8 cellular contexts compared by ENCODE assay signal in the genomic region with DNA sequence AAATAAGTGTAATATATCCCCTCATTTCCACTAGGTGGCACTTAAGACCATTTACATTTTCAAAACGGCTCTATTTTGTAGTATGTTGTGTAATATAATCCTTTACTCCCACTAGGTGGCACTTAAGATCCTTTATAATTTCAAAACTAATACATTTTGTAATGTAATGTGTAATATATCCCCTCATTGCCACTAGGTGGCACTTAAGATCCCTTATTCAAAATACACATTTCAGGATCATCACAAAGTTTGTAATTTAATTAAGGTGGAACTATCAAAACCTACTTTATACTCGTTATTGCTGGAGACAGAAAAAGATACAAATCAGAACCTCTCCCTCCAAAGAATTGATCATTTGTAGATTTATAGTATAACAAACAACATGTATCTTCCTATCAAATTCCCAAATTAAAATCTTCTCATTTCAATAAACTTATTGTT.
DNase-seq lines count a peak whose midpoint lies in the region; ATAC-seq, FAIRE-seq and TF ChIP-seq lines count a peak whose summit lies in the region.

No MANE protein-coding gene starts in this region.

- CTCF ChIA-PET in RWPE1 (lab: Yijun Ruan, JAX): no interaction called here
- CTCF ChIA-PET in endothelial cell of umbilical vein (lab: Charles Lee): no interaction called here

- no peak overlapping the region for H3K4me2 ChIP-seq in endothelial cell of umbilical vein (ENCODE audit: insufficient read depth, low read length)

- no peaks in the 10 kb centered on the region for H3K9me1 ChIP-seq in endothelial cell of umbilical vein (replicated peaks; ENCODE audit: control insufficient read depth, extremely low read depth, insufficient read depth, low read length)

- no peaks in the 10 kb centered on the region for H4K20me1 ChIP-seq in endothelial cell of umbilical vein (replicated peaks; ENCODE audit: control insufficient read depth, extremely low read depth, insufficient read depth, low read length)

- peak; percentile 78 for ATAC-seq in HG02642 (IDR thresholded peaks at IDR 0.05; ENCODE audit: poor library complexity, unreplicated experiment)

- no peak overlapping the region for H3K9ac ChIP-seq in endothelial cell of umbilical vein (replicated peaks; ENCODE audit: extremely low read depth, insufficient read depth, low read length)

- no peak overlapping the region for H2AFZ ChIP-seq in endothelial cell of umbilical vein (ENCODE audit: low read depth, low read length)

- TF ChIP-seq CTCF in RWPE1 (conservative IDR thresholded peaks at IDR 0.05; ENCODE audit: low read depth) (peak; percentile 70), endothelial cell of umbilical vein (IDR thresholded peaks at IDR 0.05; ENCODE audit: extremely low read depth in 1 of 2, insufficient read depth in 1 of 2, low read depth in 1 of 2, low read length in 2 of 2) (peak; percentile 30 to 43)

- H3K27ac ChIP-seq in RWPE1: no peak overlapping the region
- no peak overlapping the region for H3K27ac ChIP-seq in endothelial cell of umbilical vein (ENCODE audit: insufficient read depth, low read depth, low read length)

- peak; percentile 90 for FAIRE-seq in GM12892 (lab: Jason Lieb, UNC)
- FAIRE-seq in endothelial cell of umbilical vein (lab: Jason Lieb, UNC): no peak

- POLR2A ChIA-PET in RWPE1 (lab: Yijun Ruan, JAX; ENCODE audit: low non-redundant PET) (no interaction called here), endothelial cell of umbilical vein (lab: Charles Lee) (no interaction called here)

- H3K9me3 ChIP-seq in endothelial cell of umbilical vein (replicated peaks; ENCODE audit: control insufficient read depth, insufficient read depth, low read length): no peaks in the 10 kb centered on the region

- dilution Hi-C loops in endothelial cell of umbilical vein (cut with MboI; ENCODE audit: extremely low pct_ligation_motif_present, low sequenced_read_pairs): no loop called here

- DNase-seq in ACHN (peak; percentile 72), GM12892 (ENCODE audit: insufficient read length) (no peak), NCI-H1048 (lab: John Stamatoyannopoulos, UW) (peak; percentile 59), RWPE1 (ENCODE audit: low spot score) (peak; percentile 53), endothelial cell of umbilical vein (ENCODE audit: low read depth, low spot score) (peak; percentile 67), myocyte (ENCODE audit: low read depth) (peak; percentile 71)
- no peak for DNase-seq in activated effector memory CD4-positive, alpha-beta T cell treated with Interleukin-2 at 50 U/mL for 16 hours

- H3K36me3 ChIP-seq in endothelial cell of umbilical vein (ENCODE audit: control insufficient read depth in 2 of 2, extremely low read depth in 1 of 2, insufficient read depth in 2 of 2, low read length in 2 of 2): no peaks in the 10 kb centered on the region

- no peak overlapping the region for H3K4me3 ChIP-seq in endothelial cell of umbilical vein (replicated peaks in 1 of 3; ENCODE audit: insufficient read depth in 1 of 3, low read depth in 1 of 3, low read length in 3 of 3)

- no peaks in the 10 kb centered on the region for H3K4me1 ChIP-seq in endothelial cell of umbilical vein (ENCODE audit: control insufficient read depth, extremely low read depth, insufficient read depth, low read length)

- no TSS peak for BruUV-seq in endothelial cell of umbilical vein (replicated peaks; lab: Mats Ljungman, UMichigan)

- in situ Hi-C loops in ACHN (cut with HindIII; ENCODE audit: low pct_ligation_motif_present, low pct_unique_long_range_greater_than_20kb, low sequenced_read_pairs): loop anchor here (25.0 kb wide), 1 partner anchor 229 kb away; the partner anchor contains the start of gene MSL3

- peaks cover 0 to 3% of the 10 kb centered on the region in 2 experiments for H3K27me3 ChIP-seq in endothelial cell of umbilical vein (ENCODE audit: control insufficient read depth in 2 of 2, insufficient read depth in 2 of 2, low read length in 2 of 2)

- intact Hi-C loops in endothelial cell of umbilical vein (cut with micrococcal nuclease): loop anchor here (1.0 to 10.0 kb wide), 6 partner anchors 191 to 1172 kb away; partner anchors contain the start of gene MSL3

- TF ChIP-seq POLR2A in GM12892 (IDR thresholded peaks at IDR 0.05; ENCODE audit: low read depth, low read length) (no peak), endothelial cell of umbilical vein (IDR thresholded peaks at IDR 0.05; ENCODE audit: low read depth, low read length) (no peak)

- no peaks in the 10 kb centered on the region for H3K79me2 ChIP-seq in endothelial cell of umbilical vein (ENCODE audit: control insufficient read depth, insufficient read depth, low read length)

TF ChIP-seq in endothelial cell of umbilical vein, 7 proteins besides CTCF, POLR2A, EP300 and RAD21:
- TF ChIP-seq MAX (IDR thresholded peaks at IDR 0.05; ENCODE audit: insufficient read depth, insufficient read length): no peak
- no peak for TF ChIP-seq JUN (IDR thresholded peaks at IDR 0.05; ENCODE audit: borderline replicate concordance, insufficient read depth, insufficient read length, low read depth)
- TF ChIP-seq GATA2 (IDR thresholded peaks at IDR 0.05; ENCODE audit: insufficient read depth, insufficient read length, low read depth, low read length): no peak
- no peak for TF ChIP-seq EZH2 (IDR thresholded peaks at IDR 0.05; ENCODE audit: borderline replicate concordance, low read depth, low read length, severe bottlenecking)
- TF ChIP-seq FOS (IDR thresholded peaks at IDR 0.05; ENCODE audit: borderline replicate concordance, insufficient read depth, low read length): no peak
- no peak for TF ChIP-seq POLR2AphosphoS5 (IDR thresholded peaks at IDR 0.05; ENCODE audit: insufficient read depth, low read depth, low read length)
- no peak for TF ChIP-seq MYC (IDR thresholded peaks at IDR 0.05; ENCODE audit: low read depth, low read length)

Comparison
In these comparisons a context has a peak if more than half of its experiments do, and no peak if none do; other contexts are left out.
1. DNase-seq: peak in ACHN (single experiment), NCI-H1048 (single experiment), RWPE1 (single experiment), endothelial cell of umbilical vein (single experiment) and myocyte (single experiment); none in GM12892 (single experiment) and activated effector memory CD4-positive, alpha-beta T cell treated with Interleukin-2 at 50 U/mL for 16 hours (single experiment).